ENCODE assay signal across 23 cellular contexts in genomic region chr6:148365037-148365436, GRCh38. TPM values are rescaled to one million over a fixed set of nuclear protein-coding genes. Genes with fewer than 3 reads are reported as not detected.
DNase-seq lines count a peak whose midpoint lies in the region; ATAC-seq and TF ChIP-seq lines count a peak whose summit lies in the region.
"Had no signal": no experiment of that assay in that cellular context is flagged by ENCODE, and none has a peak within 500 bp of the region (broad histone marks: within the 10 kb centered on the region; RNA-seq: fewer than 3 reads in every experiment).

No MANE protein-coding gene starts in this region.

- TF ChIP-seq CTCF in left ventricle myocardium inferior (IDR thresholded peaks at IDR 0.05; ENCODE audit: borderline replicate concordance) (no peak), adrenal gland (IDR thresholded peaks at IDR 0.05) (no peak), vagina (IDR thresholded peaks at IDR 0.05) (no peak)

- DNase-seq in left ventricle myocardium inferior: no peak
- DNase-seq in left cardiac atrium: no peak
- DNase-seq in adrenal gland: no peak
- DNase-seq in mesenchymal stem cell: no peak
- DNase-seq in vagina (ENCODE audit: extremely low spot score in 2 of 2): no peak
- no peak for DNase-seq in middle frontal gyrus (ENCODE audit: extremely low spot score, low spot score)
- no peak for DNase-seq in cortex of kidney (lab: John Stamatoyannopoulos, UW)
- DNase-seq in cerebellar cortex (ENCODE audit: low spot score): no peak
- DNase-seq: activated CD8-positive, alpha-beta T cell treated with anti-CD3 and anti-CD28 coated beads for 36 hours; activated naive CD4-positive, alpha-beta T cell; activated T-cell treated with anti-CD3 and anti-CD28 coated beads, Interleukin-2, amount 50 U/mL, for 1 hour; amniotic stem cell; CD4-positive, CD25-positive, alpha-beta regulatory T cell; central memory CD4-positive, alpha-beta T cell; DMS153; GF-D8; mucosa of descending colon; NCI-H1048; NCI-H2029 treated with DMSO at 0.1 percent for 48 hours; NCI-H446 treated with DMSO at 0.1 percent for 48 hours; stimulated activated CD4-positive, alpha-beta T cell treated with anti-CD3 and anti-CD28 coated beads, Interleukin-4, amount 100 ng/mL, for 4 hours had no signal

- intact Hi-C loops in left ventricle myocardium inferior (cut with micrococcal nuclease) (no loop called here), left cardiac atrium (cut with DNase I) (no loop called here), adrenal gland (cut with DNase I) (no loop called here), vagina (cut with DNase I) (no loop called here)

- H2AK5ac ChIP-seq in mesenchymal stem cell (ENCODE audit: low read length, severe bottlenecking): no peak overlapping the region

- no peak overlapping the region for H3K4me2 ChIP-seq in mesenchymal stem cell (ENCODE audit: low read length, poor library complexity, severe bottlenecking)

- H3K27me3 ChIP-seq in left ventricle myocardium inferior (ENCODE audit: low read depth) (no peaks in the 10 kb centered on the region), adrenal gland (no peaks in the 10 kb centered on the region), mesenchymal stem cell (ENCODE audit: control insufficient read depth in 1 of 2, insufficient read depth in 1 of 2, low read length in 2 of 2) (no peaks in the 10 kb centered on the region), vagina (no peaks in the 10 kb centered on the region)

- H2AFZ ChIP-seq in mesenchymal stem cell (ENCODE audit: low read depth, low read length): no peak overlapping the region

- H2BK120ac ChIP-seq in mesenchymal stem cell (ENCODE audit: low read depth, low read length): no peak overlapping the region

- no peak overlapping the region for H2BK12ac ChIP-seq in mesenchymal stem cell (ENCODE audit: low read length in 2 of 2)

- no peak for ATAC-seq in left cardiac atrium
- ATAC-seq: activated CD4-positive, CD25-positive, alpha-beta regulatory T cell treated with anti-CD3 and anti-CD28 coated beads, Interleukin-2, amount 50 U/mL, for 24 hours; activated CD8-positive, alpha-beta T cell treated with anti-CD3 and anti-CD28 coated beads for 36 hours; esophagus mucosa; mucosa of descending colon had no signal

- H3K23ac ChIP-seq in mesenchymal stem cell (ENCODE audit: low read length in 2 of 2): no peak overlapping the region

- no peak overlapping the region for H3K14ac ChIP-seq in mesenchymal stem cell (ENCODE audit: low read length in 2 of 2)

- 64 to 68% (median 66%) methylated on average over 3 of the region's 3 CpGs for WGBS in adrenal gland, 4 donors
- WGBS in mesenchymal stem cell: 73% methylated on average over 3 of the region's 3 CpGs

- peak overlapping the region; percentile 92 for H3K27ac ChIP-seq in left ventricle myocardium inferior (replicated peaks)
- peak overlapping the region in 4 of 5 donors; percentile 32 to 88 (median 56) for H3K27ac ChIP-seq in adrenal gland
- no peak overlapping the region for H3K27ac ChIP-seq in mesenchymal stem cell (ENCODE audit: low read length, poor library complexity, severe bottlenecking)
- peak overlapping the region; percentile 33 for H3K27ac ChIP-seq in vagina

- no peak overlapping the region for H4K91ac ChIP-seq in mesenchymal stem cell (ENCODE audit: low read length)

- TF ChIP-seq POLR2A in adrenal gland (IDR thresholded peaks at IDR 0.05) (no peak), vagina (IDR thresholded peaks at IDR 0.05) (no peak)

- H2BK5ac ChIP-seq in mesenchymal stem cell (ENCODE audit: low read depth, low read length, poor library complexity, severe bottlenecking): no peak overlapping the region

- H4K8ac ChIP-seq in mesenchymal stem cell (ENCODE audit: low read length): no peak overlapping the region

- H3K4me3 ChIP-seq in left ventricle myocardium inferior (no peak overlapping the region), adrenal gland (no peak overlapping the region), mesenchymal stem cell (ENCODE audit: insufficient read depth in 1 of 2, low read depth in 1 of 2, low read length in 2 of 2) (no peak overlapping the region), vagina (no peak overlapping the region)
- H3K4me3 ChIP-seq: mucosa of descending colon had no signal

- H3K36me3 ChIP-seq in left ventricle myocardium inferior: no peaks in the 10 kb centered on the region
- H3K36me3 ChIP-seq in adrenal gland (replicated peaks in 1 of 2): no peaks in the 10 kb centered on the region
- peaks cover 0 to 4% of the 10 kb centered on the region in 2 experiments for H3K36me3 ChIP-seq in mesenchymal stem cell (ENCODE audit: control insufficient read depth in 1 of 2, insufficient read depth in 2 of 2, low read depth in 1 of 2, low read length in 2 of 2)
- no peaks in the 10 kb centered on the region for H3K36me3 ChIP-seq in vagina

- H3K18ac ChIP-seq in mesenchymal stem cell (ENCODE audit: low read depth in 1 of 2, low read length in 2 of 2): no peak overlapping the region

- H3K79me1 ChIP-seq in mesenchymal stem cell (replicated peaks; ENCODE audit: low read length, poor library complexity, severe bottlenecking): peaks cover 24% of the 10 kb centered on the region

- H3K4me1 ChIP-seq in left ventricle myocardium inferior (peaks cover 93% of the 10 kb centered on the region), adrenal gland (replicated peaks in 1 of 2) (peaks cover 0 to 18% of the 10 kb centered on the region in 2 donors), mesenchymal stem cell (ENCODE audit: control insufficient read depth, insufficient read depth, low read depth, low read length) (peaks cover 3% of the 10 kb centered on the region), vagina (peaks cover 36% of the 10 kb centered on the region)

- H2BK15ac ChIP-seq in mesenchymal stem cell (ENCODE audit: low read depth, poor library complexity, severe bottlenecking): no peak overlapping the region

- no peak overlapping the region for H3K4ac ChIP-seq in mesenchymal stem cell (ENCODE audit: low read depth in 1 of 2, low read length in 2 of 2)

- H3K9me3 ChIP-seq in left ventricle myocardium inferior (replicated peaks): no peaks in the 10 kb centered on the region
- no peaks in the 10 kb centered on the region for H3K9me3 ChIP-seq in adrenal gland (replicated peaks in 1 of 3)
- no peaks in the 10 kb centered on the region for H3K9me3 ChIP-seq in mesenchymal stem cell (ENCODE audit: control insufficient read depth, low read length)
- no peaks in the 10 kb centered on the region for H3K9me3 ChIP-seq in vagina
- H3K9me3 ChIP-seq: mucosa of descending colon had no signal

- H3K9ac ChIP-seq in mesenchymal stem cell (ENCODE audit: low read length): peak overlapping the region; percentile 48

RNA-seq across cellular contexts. Expression of gene SASH1, which starts 22.4 kb away (rescaled TPM):
- 22.5 TPM for total RNA-seq in left ventricle myocardium inferior
- 10 to 100 TPM; 33.4 to 36.2 TPM for total RNA-seq in left cardiac atrium
- 10 to 100 TPM in 7 of 8 donors, 1 to 10 TPM in 1; 8.0 to 30.7 (median 17.9) TPM for total RNA-seq in adrenal gland
- polyA plus RNA-seq in adrenal gland: 1 to 10 TPM; 5.5 to 9.1 (median 5.8) TPM
- polyA plus RNA-seq in mesenchymal stem cell (2013, experiment 1 of 2): 35.8 TPM
- 34.3 TPM for polyA plus RNA-seq in mesenchymal stem cell (2013, experiment 2 of 2)
- 86.4 TPM for total RNA-seq in vagina
- total RNA-seq: CD4-positive, CD25-positive, alpha-beta regulatory T cell had no signal
